4 cellular contexts compared by ENCODE assay signal in genomic region chrX:12441376-12442128, GRCh38.
TF ChIP-seq lines count a peak whose summit lies in the region.

No MANE protein-coding gene starts in this region.

TF ChIP-seq in IMR-90, 13 proteins besides CTCF, POLR2A, EP300 and RAD21 (continued from another document):
- TF ChIP-seq USF2 (IDR thresholded peaks at IDR 0.05; ENCODE audit: low read depth, low read length) (no peak), SMC3 (IDR thresholded peaks at IDR 0.05; ENCODE audit: low read depth, low read length) (no peak), RFX5 (IDR thresholded peaks at IDR 0.05; ENCODE audit: low read depth, low read length) (no peak), MAFK (IDR thresholded peaks at IDR 0.05; ENCODE audit: low read depth, low read length) (no peak), CEBPB (IDR thresholded peaks at IDR 0.05; ENCODE audit: low read depth, low read length) (peak; percentile 52; the same call in 1 of the 2 replicates), FOS (IDR thresholded peaks at IDR 0.05; ENCODE audit: low read depth, low read length) (0 out of 2 replicates have a peak, but pooled peaks have one; percentile 6), CHD1 (IDR thresholded peaks at IDR 0.05; ENCODE audit: low read depth, low read length) (no peak), ELK1 (IDR thresholded peaks at IDR 0.05; ENCODE audit: borderline replicate concordance, low read depth, low read length) (no peak), RCOR1 (IDR thresholded peaks at IDR 0.05; ENCODE audit: insufficient replicate concordance, low read length) (no peak), BHLHE40 (IDR thresholded peaks at IDR 0.05; ENCODE audit: low read depth, low read length) (no peak), MAZ (IDR thresholded peaks at IDR 0.05; ENCODE audit: borderline replicate concordance, low read depth, low read length) (no peak), MXI1 (IDR thresholded peaks at IDR 0.05; ENCODE audit: borderline replicate concordance, low read depth, low read length) (no peak)
TF ChIP-seq in IMR-90: peak in this region for 2.

TF ChIP-seq in GM12878, 131 proteins besides CTCF, POLR2A, EP300 and RAD21 (continued from another document):
- TF ChIP-seq ESRRA (IDR thresholded peaks at IDR 0.05; ENCODE audit: low read length) (no peak), E4F1 (IDR thresholded peaks at IDR 0.05; ENCODE audit: borderline replicate concordance, partially characterized antibody) (no peak), SMC3 (IDR thresholded peaks at IDR 0.05; ENCODE audit: borderline replicate concordance, low read length) (no peak), BACH1 (IDR thresholded peaks at IDR 0.05; ENCODE audit: borderline replicate concordance) (no peak), TCF3 (IDR thresholded peaks at IDR 0.05; ENCODE audit: borderline replicate concordance, insufficient read depth, low read depth, low read length) (no peak), POU2F2 (IDR thresholded peaks at IDR 0.05; ENCODE audit: borderline replicate concordance, low read depth, low read length) (no peak), NKRF (conservative IDR thresholded peaks at IDR 0.05) (no peak), SMARCA5 (IDR thresholded peaks at IDR 0.05) (no peak), SIN3A (IDR thresholded peaks at IDR 0.05; ENCODE audit: low read depth, low read length) (no peak)

TF ChIP-seq in HEK293T, 16 proteins besides CTCF, POLR2A, EP300 and RAD21 (continued from another document):
- no peak for TF ChIP-seq BHLHE40 (IDR thresholded peaks at IDR 0.05; ENCODE audit: borderline replicate concordance)
- TF ChIP-seq NFRKB (IDR thresholded peaks at IDR 0.05): no peak
- no peak for TF ChIP-seq HDGF (IDR thresholded peaks at IDR 0.05; ENCODE audit: borderline replicate concordance)
- no peak for TF ChIP-seq SP1 (IDR thresholded peaks at IDR 0.05)
- no peak for TF ChIP-seq TARDBP (IDR thresholded peaks at IDR 0.05)
- TF ChIP-seq L3MBTL2 (conservative IDR thresholded peaks at IDR 0.05): no peak
- TF ChIP-seq ARNT (IDR thresholded peaks at IDR 0.05): no peak
- TF ChIP-seq FOXA1 (IDR thresholded peaks at IDR 0.05): no peak
- no peak for TF ChIP-seq ZNF384 (IDR thresholded peaks at IDR 0.05)
- no peak for TF ChIP-seq ELF4 (IDR thresholded peaks at IDR 0.05)
TF ChIP-seq in HEK293T: peak in this region for 0.

TF ChIP-seq in GM12891, 5 proteins besides CTCF, POLR2A, EP300 and RAD21:
- no peak for TF ChIP-seq SPI1 (IDR thresholded peaks at IDR 0.05; ENCODE audit: low read depth, low read length)
- TF ChIP-seq POU2F2 (IDR thresholded peaks at IDR 0.05; ENCODE audit: low read depth, low read length): no peak
- no peak for TF ChIP-seq TAF1 (IDR thresholded peaks at IDR 0.05; ENCODE audit: low read depth, low read length)
- no peak for TF ChIP-seq PAX5 (IDR thresholded peaks at IDR 0.05; ENCODE audit: insufficient read depth, low read length, severe bottlenecking)
- no peak for TF ChIP-seq POLR2AphosphoS5 (IDR thresholded peaks at IDR 0.05; ENCODE audit: low read depth, low read length)
